20 cellular contexts compared by ENCODE assay signal in genomic region chr1:59552001-59552400, GRCh38.
DNase-seq lines count a peak whose midpoint lies in the region; ATAC-seq and TF ChIP-seq lines count a peak whose summit lies in the region.
"Had no signal": no experiment of that assay in that cellular context is flagged by ENCODE, and none has a peak within 500 bp of the region (broad histone marks: within the 10 kb centered on the region; RNA-seq: fewer than 3 reads in every experiment).

No MANE protein-coding gene starts in this region.

- ATAC-seq in Right ventricle myocardium inferior (peak; percentile 30), upper lobe of right lung (peak; percentile 40), left colon (no peak)
- ATAC-seq: A549 had no signal

- no peak overlapping the region for H4K8ac ChIP-seq in mesendoderm (ENCODE audit: low read depth, low read length)

- no peak overlapping the region for H2BK120ac ChIP-seq in mesendoderm (ENCODE audit: low read depth, low read length)

- no peak overlapping the region for H2AK5ac ChIP-seq in mesendoderm (ENCODE audit: low read length)

- no peak overlapping the region for H4K5ac ChIP-seq in mesendoderm (ENCODE audit: low read length)

- H3K27ac ChIP-seq in left ventricle myocardium inferior (replicated peaks) (no peak overlapping the region), mesendoderm (ENCODE audit: low read depth, low read length) (no peak overlapping the region), upper lobe of right lung (no peak overlapping the region)
- H3K27ac ChIP-seq: A549, adrenal gland, cardiac muscle cell, epithelial cell of prostate, upper lobe of left lung, VCaP had no signal

- H3K27me3 ChIP-seq in left ventricle myocardium inferior (ENCODE audit: low read depth) (no peaks in the 10 kb centered on the region), mesendoderm (ENCODE audit: insufficient read depth, low read length, poor library complexity) (no peaks in the 10 kb centered on the region), upper lobe of right lung (no peaks in the 10 kb centered on the region)
- H3K27me3 ChIP-seq: adrenal gland, cardiac muscle cell, upper lobe of left lung had no signal

- TF ChIP-seq CTCF in left ventricle myocardium inferior (IDR thresholded peaks at IDR 0.05; ENCODE audit: borderline replicate concordance) = no peak
- no peak for TF ChIP-seq CTCF in upper lobe of right lung (IDR thresholded peaks at IDR 0.05)

- H3K9me3 ChIP-seq in left ventricle myocardium inferior (replicated peaks) (no peaks in the 10 kb centered on the region), upper lobe of right lung (no peaks in the 10 kb centered on the region)
- H3K9me3 ChIP-seq: A549, adrenal gland, HAP-1, upper lobe of left lung had no signal

- peaks cover 3% of the 10 kb centered on the region for H3K4me1 ChIP-seq in left ventricle myocardium inferior
- H3K4me1 ChIP-seq in mesendoderm (ENCODE audit: control insufficient read depth, low read depth, low read length) = peaks cover 3% of the 10 kb centered on the region
- peaks cover 6% of the 10 kb centered on the region for H3K4me1 ChIP-seq in upper lobe of right lung
- H3K4me1 ChIP-seq: A549, HAP-1 had no signal

- no peaks in the 10 kb centered on the region for H3K79me2 ChIP-seq in mesendoderm (ENCODE audit: control insufficient read depth, insufficient read depth, low read length)

- H3K4me2 ChIP-seq in mesendoderm (ENCODE audit: low read length) = no peak overlapping the region
- H3K4me2 ChIP-seq: A549 had no signal

- H3K56ac ChIP-seq in mesendoderm (ENCODE audit: low read length) = no peak overlapping the region

- H3K23ac ChIP-seq in mesendoderm (ENCODE audit: low read length) = no peak overlapping the region

- no CpG with 5 or more reads among the region's 3 CpGs for WGBS in mesendoderm (ENCODE audit: extremely low coverage, insufficient coverage, low lambda C conversion rate)

- no peak overlapping the region for H3K18ac ChIP-seq in mesendoderm (ENCODE audit: low read length)

- H3K36me3 ChIP-seq in left ventricle myocardium inferior (peaks cover 8% of the 10 kb centered on the region), mesendoderm (ENCODE audit: control insufficient read depth, insufficient read depth, low read length) (no peaks in the 10 kb centered on the region), upper lobe of right lung (no peaks in the 10 kb centered on the region)
- H3K36me3 ChIP-seq: adrenal gland, cardiac muscle cell, HAP-1, upper lobe of left lung had no signal

- H2BK5ac ChIP-seq in mesendoderm (ENCODE audit: low read length) = no peak overlapping the region

- H3K79me1 ChIP-seq in mesendoderm (ENCODE audit: low read length) = no peaks in the 10 kb centered on the region

- no peak overlapping the region for H2BK15ac ChIP-seq in mesendoderm (replicated peaks; ENCODE audit: low read depth)

- DNase-seq in Right ventricle myocardium inferior (ENCODE audit: missing footprints) (no peak), left ventricle myocardium inferior (no peak), UCSD-AML1 (lab: John Stamatoyannopoulos, UW; ENCODE audit: unreplicated experiment) (peak; percentile 19), mesendoderm (peak; percentile 35), upper lobe of right lung (no peak), DMS53 (lab: John Stamatoyannopoulos, UW) (no peak), left colon (no peak), NCI-H128 (lab: John Stamatoyannopoulos, UW; ENCODE audit: unreplicated experiment) (no peak)
- DNase-seq: activated gamma-delta T cell; adrenal gland; dermis blood vessel endothelial cell; NCI-H187; NCI-H510A; stimulated activated CD4-positive, alpha-beta T cell treated with anti-CD3 and anti-CD28 coated beads, Interleukin-2, amount 100 ng/mL, for 24 hours had no signal

- H3K4me3 ChIP-seq in left ventricle myocardium inferior (no peak overlapping the region), mesendoderm (ENCODE audit: low read length) (no peak overlapping the region), upper lobe of right lung (no peak overlapping the region)
- H3K4me3 ChIP-seq: A549, adrenal gland, cardiac muscle cell, HAP-1, upper lobe of left lung had no signal

- no peak overlapping the region for H3K4ac ChIP-seq in mesendoderm (ENCODE audit: low read depth, low read length)

- H3K9ac ChIP-seq in mesendoderm (ENCODE audit: low read length) = no peak overlapping the region

- intact Hi-C loops in Right ventricle myocardium inferior (cut with DNase I) = no loop called here
- intact Hi-C loops in left ventricle myocardium inferior (cut with micrococcal nuclease) = no loop called here
- intact Hi-C loops in upper lobe of right lung (cut with DNase I) = no loop called here
- intact Hi-C loops in left colon (cut with DNase I, micrococcal nuclease) = no loop called here

Comparison
In these comparisons a context has a peak if more than half of its experiments do, and no peak if none do; other contexts are left out.
1. DNase-seq: peak in UCSD-AML1 (single experiment) and mesendoderm (single experiment); none in Right ventricle myocardium inferior (single experiment), left ventricle myocardium inferior (single experiment), upper lobe of right lung (single experiment), DMS53 (single experiment), left colon (0 of 2) and NCI-H128 (single experiment).